8 cellular contexts compared by ENCODE assay signal in the genomic region with DNA sequence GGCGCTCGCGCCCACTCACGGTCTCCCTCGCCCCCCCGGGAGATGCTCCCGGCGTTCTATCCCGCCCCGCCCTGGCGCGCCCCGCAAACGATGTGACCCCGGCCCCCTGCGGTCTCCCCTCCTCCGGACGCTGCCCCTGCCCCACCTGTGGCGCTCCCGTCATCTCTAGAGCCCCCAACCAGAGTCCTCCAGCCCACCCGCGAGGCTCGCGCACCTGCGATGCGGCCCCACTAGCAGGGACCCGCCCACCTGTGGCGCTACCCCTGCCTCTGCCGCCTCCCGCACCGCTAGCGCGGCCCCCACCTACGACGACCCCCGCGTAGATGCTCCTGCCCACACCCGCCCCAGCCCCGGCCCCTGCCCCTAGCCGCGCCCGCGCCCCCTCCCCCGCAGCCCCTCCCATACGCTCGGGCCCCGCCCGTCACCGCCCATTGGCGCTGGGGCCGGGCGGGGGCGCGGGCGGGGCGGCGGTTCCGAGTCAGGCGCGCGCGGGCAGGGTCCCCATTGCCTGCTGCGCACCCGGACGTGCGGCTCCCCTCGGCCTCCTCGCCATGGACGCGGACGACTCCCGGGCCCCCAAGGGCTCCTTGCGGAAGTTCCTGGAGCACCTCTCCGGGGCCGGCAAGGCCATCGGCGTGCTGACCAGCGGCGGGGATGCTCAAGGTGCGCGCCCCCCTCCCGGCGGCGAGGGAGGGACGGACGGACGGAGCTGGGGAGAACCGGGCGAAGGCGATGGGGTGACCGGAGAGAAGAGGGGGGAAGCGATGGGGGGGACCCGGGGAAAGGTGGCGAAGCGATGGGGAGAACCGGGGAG. TPM values are rescaled to one million over a fixed set of nuclear protein-coding genes. Genes with fewer than 3 reads are reported as not detected.
DNase-seq lines count a peak whose midpoint lies in the region; ATAC-seq and TF ChIP-seq lines count a peak whose summit lies in the region.

PFKP (plus strand) TSS at position 504 of the 814 bp plus-strand sequence; CDS start at position 552, 48 bp downstream.

- TF ChIP-seq CTCF in CD8-positive, alpha-beta T cell (IDR thresholded peaks at IDR 0.05): no peak
- TF ChIP-seq CTCF in choroid plexus epithelial cell (conservative IDR thresholded peaks at IDR 0.05; ENCODE audit: low read depth, low read length): no peak
- no peak for TF ChIP-seq CTCF in right lobe of liver (IDR thresholded peaks at IDR 0.05)

- peak within 1 kb of the TSS; percentile 64 for H3K27ac ChIP-seq in CD8-positive, alpha-beta T cell (ENCODE audit: low read depth, low read length)
- H3K27ac ChIP-seq in right lobe of liver: no peak within 1 kb of the TSS

- peaks cover 13% of the 10 kb centered on the region for H3K36me3 Mint-ChIP-seq in CD8-positive, alpha-beta T cell

- H3K4me3 ChIP-seq in CD8-positive, alpha-beta T cell (ENCODE audit: low read depth, low read length): peak within 1 kb of the TSS; percentile 96
- H3K4me3 ChIP-seq in choroid plexus epithelial cell (ENCODE audit: low read depth, low read length) (peak within 1 kb of the TSS; percentile 79), right lobe of liver (peak within 1 kb of the TSS; percentile 53 to 66 (median 63))

- peak; percentile 46 for TF ChIP-seq POLR2A in right lobe of liver (IDR thresholded peaks at IDR 0.05)

- peak within 1 kb of the TSS; percentile 91 for H3K4me3 Mint-ChIP-seq in CD8-positive, alpha-beta T cell

- no peaks in the 10 kb centered on the region for H3K27me3 Mint-ChIP-seq in CD8-positive, alpha-beta T cell (ENCODE audit: low read depth)

- 0% methylated on average over 19 of the region's 96 CpGs for WGBS in right lobe of liver (ENCODE audit: insufficient coverage, low coverage, low lambda C conversion rate, missing lambda C conversion rate)

- H3K27me3 ChIP-seq in CD8-positive, alpha-beta T cell (ENCODE audit: insufficient read depth, low read length): no peaks in the 10 kb centered on the region
- H3K27me3 ChIP-seq in right lobe of liver: peaks cover 0 to 4% of the 10 kb centered on the region in 2 donors

- no peaks in the 10 kb centered on the region for H3K36me3 ChIP-seq in CD8-positive, alpha-beta T cell (ENCODE audit: insufficient read depth, low read length)
- no peaks in the 10 kb centered on the region for H3K36me3 ChIP-seq in right lobe of liver

- CTCF ChIA-PET in CD8-positive, alpha-beta T cell (lab: Charles Lee): no interaction called here

- DNase-seq in CD8-positive, alpha-beta T cell: peak in 6 of 7 experiments; percentile 37 to 70 (median 51)
- DNase-seq in HT-29 (ENCODE audit: low spot score) (no peak), choroid plexus epithelial cell (ENCODE audit: low read depth) (no peak), right lobe of liver (peak in 2 of 3 donors; percentile 55 to 60), NCI-H2107 treated with DMSO at 0.1 percent for 48 hours (lab: John Stamatoyannopoulos, UW; ENCODE audit: unreplicated experiment) (no peak)
- peak; percentile 35 for DNase-seq in activated CD4-positive, CD25-positive, alpha-beta regulatory T cell treated with anti-CD3 and anti-CD28 coated beads, Interleukin-2, amount 50 U/mL, for 16 hours (ENCODE audit: low read depth, low spot score)
- peak; percentile 24 to 69 (median 51) for DNase-seq in stimulated activated CD4-positive, alpha-beta T cell treated with anti-CD3 and anti-CD28 coated beads, TNF-alpha, amount 100 ng/mL, for 24 hours (ENCODE audit: low read depth in 3 of 3)

- POLR2A ChIA-PET in CD8-positive, alpha-beta T cell (lab: Charles Lee): no interaction called here

- no peaks in the 10 kb centered on the region for H3K9me3 ChIP-seq in CD8-positive, alpha-beta T cell (ENCODE audit: low read length)
- H3K9me3 ChIP-seq in right lobe of liver: no peaks in the 10 kb centered on the region

- no peaks in the 10 kb centered on the region for H3K9me3 Mint-ChIP-seq in CD8-positive, alpha-beta T cell

- intact Hi-C loops in CD8-positive, alpha-beta T cell (cut with DNase I, micrococcal nuclease): no loop called here
- intact Hi-C loops in right lobe of liver (cut with DNase I): no loop called here

- peaks cover 13% of the 10 kb centered on the region for H3K4me1 ChIP-seq in CD8-positive, alpha-beta T cell (ENCODE audit: insufficient read depth, low read length)
- H3K4me1 ChIP-seq in right lobe of liver: peaks cover 0 to 11% (median 0%) of the 10 kb centered on the region in 4 donors

- ATAC-seq in CD8-positive, alpha-beta T cell: peak; percentile 63
- ATAC-seq in GM19438 (IDR thresholded peaks at IDR 0.05; ENCODE audit: low read depth, unreplicated experiment): peak; percentile 45
- ATAC-seq in right lobe of liver: peak; percentile 20 to 55 (median 40)

- H3K27ac Mint-ChIP-seq in CD8-positive, alpha-beta T cell: peak within 1 kb of the TSS; percentile 82

- H3K4me1 Mint-ChIP-seq in CD8-positive, alpha-beta T cell (ENCODE audit: low read depth): peaks cover 22% of the 10 kb centered on the region

RNA-seq across cellular contexts. Expression of gene PFKP, which starts in this region (rescaled TPM):
- 10 to 100 TPM; 35.9 to 36.5 TPM for total RNA-seq in CD8-positive, alpha-beta T cell
- total RNA-seq in HT-29 (2014; rRNA removed; shearing (Covaris generic)): 178 and 185 TPM in 2 replicates
- 10 to 100 TPM in 3 of 6 experiments, 1 to 10 TPM in 2, under 1 TPM in 1; 0.66 to 24.1 (median 9.2) TPM for total RNA-seq in right lobe of liver

Comparison
In these comparisons a context has a peak if more than half of its experiments do, and no peak if none do; other contexts are left out.
1. DNase-seq: peak in CD8-positive, alpha-beta T cell (6 of 7), activated CD4-positive, CD25-positive, alpha-beta regulatory T cell treated with anti-CD3 and anti-CD28 coated beads, Interleukin-2, amount 50 U/mL, for 16 hours (single experiment), right lobe of liver (2 of 3) and stimulated activated CD4-positive, alpha-beta T cell treated with anti-CD3 and anti-CD28 coated beads, TNF-alpha, amount 100 ng/mL, for 24 hours (3 of 3); none in HT-29 (single experiment), choroid plexus epithelial cell (single experiment) and NCI-H2107 treated with DMSO at 0.1 percent for 48 hours (single experiment).
2. Peak in every context shown above with its lines, with median percentiles within 50 percentile points of each other: ATAC-seq and H3K4me3 ChIP-seq.